Comparison of ENCODE assay signal across 1 cellular context in genomic region chr15:63492541-63493077, GRCh38.
TF ChIP-seq lines count a peak whose summit lies in the region.

No MANE protein-coding gene starts in this region.

TF ChIP-seq in IMR-90, 13 proteins besides CTCF, POLR2A, EP300 and RAD21:
- TF ChIP-seq USF2 (IDR thresholded peaks at IDR 0.05; ENCODE audit: low read depth, low read length) (no peak), FOS (IDR thresholded peaks at IDR 0.05; ENCODE audit: low read depth, low read length) (peak; percentile 81), BHLHE40 (IDR thresholded peaks at IDR 0.05; ENCODE audit: low read depth, low read length) (peak; percentile 28; the same call in 1 of the 2 replicates)
TF ChIP-seq in IMR-90: peak in this region for 2.
